ENCODE assay signal across 1 cellular context in genomic region chr9:35340046-35340445, GRCh38.
TF ChIP-seq lines count a peak whose summit lies in the region.

No MANE protein-coding gene starts in this region.

TF ChIP-seq in GM23338, 12 proteins besides CTCF, POLR2A, EP300 and RAD21:
- TF ChIP-seq, protein P1, sequence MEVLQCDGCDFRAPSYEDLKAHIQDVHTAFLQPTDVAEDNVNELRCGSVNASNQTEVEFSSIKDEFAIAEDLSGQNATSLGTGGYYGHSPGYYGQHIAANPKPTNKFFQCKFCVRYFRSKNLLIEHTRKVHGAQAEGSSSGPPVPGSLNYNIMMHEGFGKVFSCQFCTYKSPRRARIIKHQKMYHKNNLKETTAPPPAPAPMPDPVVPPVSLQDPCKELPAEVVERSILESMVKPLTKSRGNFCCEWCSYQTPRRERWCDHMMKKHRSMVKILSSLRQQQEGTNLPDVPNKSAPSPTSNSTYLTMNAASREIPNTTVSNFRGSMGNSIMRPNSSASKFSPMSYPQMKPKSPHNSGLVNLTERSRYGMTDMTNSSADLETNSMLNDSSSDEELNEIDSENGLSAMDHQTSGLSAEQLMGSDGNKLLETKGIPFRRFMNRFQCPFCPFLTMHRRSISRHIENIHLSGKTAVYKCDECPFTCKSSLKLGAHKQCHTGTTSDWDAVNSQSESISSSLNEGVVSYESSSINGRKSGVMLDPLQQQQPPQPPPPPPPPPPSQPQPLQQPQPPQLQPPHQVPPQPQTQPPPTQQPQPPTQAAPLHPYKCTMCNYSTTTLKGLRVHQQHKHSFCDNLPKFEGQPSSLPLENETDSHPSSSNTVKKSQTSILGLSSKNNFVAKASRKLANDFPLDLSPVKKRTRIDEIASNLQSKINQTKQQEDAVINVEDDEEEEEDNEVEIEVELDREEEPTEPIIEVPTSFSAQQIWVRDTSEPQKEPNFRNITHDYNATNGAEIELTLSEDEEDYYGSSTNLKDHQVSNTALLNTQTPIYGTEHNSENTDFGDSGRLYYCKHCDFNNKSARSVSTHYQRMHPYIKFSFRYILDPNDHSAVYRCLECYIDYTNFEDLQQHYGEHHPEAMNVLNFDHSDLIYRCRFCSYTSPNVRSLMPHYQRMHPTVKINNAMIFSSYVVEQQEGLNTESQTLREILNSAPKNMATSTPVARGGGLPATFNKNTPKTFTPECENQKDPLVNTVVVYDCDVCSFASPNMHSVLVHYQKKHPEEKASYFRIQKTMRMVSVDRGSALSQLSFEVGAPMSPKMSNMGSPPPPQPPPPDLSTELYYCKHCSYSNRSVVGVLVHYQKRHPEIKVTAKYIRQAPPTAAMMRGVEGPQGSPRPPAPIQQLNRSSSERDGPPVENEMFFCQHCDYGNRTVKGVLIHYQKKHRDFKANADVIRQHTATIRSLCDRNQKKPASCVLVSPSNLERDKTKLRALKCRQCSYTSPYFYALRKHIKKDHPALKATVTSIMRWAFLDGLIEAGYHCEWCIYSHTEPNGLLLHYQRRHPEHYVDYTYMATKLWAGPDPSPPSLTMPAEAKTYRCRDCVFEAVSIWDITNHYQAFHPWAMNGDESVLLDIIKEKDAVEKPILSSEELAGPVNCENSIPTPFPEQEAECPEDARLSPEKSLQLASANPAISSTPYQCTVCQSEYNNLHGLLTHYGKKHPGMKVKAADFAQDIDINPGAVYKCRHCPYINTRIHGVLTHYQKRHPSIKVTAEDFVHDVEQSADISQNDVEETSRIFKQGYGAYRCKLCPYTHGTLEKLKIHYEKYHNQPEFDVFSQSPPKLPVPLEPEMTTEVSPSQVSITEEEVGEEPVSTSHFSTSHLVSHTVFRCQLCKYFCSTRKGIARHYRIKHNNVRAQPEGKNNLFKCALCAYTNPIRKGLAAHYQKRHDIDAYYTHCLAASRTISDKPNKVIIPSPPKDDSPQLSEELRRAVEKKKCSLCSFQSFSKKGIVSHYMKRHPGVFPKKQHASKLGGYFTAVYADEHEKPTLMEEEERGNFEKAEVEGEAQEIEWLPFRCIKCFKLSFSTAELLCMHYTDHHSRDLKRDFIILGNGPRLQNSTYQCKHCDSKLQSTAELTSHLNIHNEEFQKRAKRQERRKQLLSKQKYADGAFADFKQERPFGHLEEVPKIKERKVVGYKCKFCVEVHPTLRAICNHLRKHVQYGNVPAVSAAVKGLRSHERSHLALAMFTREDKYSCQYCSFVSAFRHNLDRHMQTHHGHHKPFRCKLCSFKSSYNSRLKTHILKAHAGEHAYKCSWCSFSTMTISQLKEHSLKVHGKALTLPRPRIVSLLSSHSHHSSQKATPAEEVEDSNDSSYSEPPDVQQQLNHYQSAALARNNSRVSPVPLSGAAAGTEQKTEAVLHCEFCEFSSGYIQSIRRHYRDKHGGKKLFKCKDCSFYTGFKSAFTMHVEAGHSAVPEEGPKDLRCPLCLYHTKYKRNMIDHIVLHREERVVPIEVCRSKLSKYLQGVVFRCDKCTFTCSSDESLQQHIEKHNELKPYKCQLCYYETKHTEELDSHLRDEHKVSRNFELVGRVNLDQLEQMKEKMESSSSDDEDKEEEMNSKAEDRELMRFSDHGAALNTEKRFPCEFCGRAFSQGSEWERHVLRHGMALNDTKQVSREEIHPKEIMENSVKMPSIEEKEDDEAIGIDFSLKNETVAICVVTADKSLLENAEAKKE (CRISPR knock-in tag; IDR thresholded peaks at IDR 0.05) = no peak
- no peak for TF ChIP-seq ZNF114 (CRISPR knock-in tag; IDR thresholded peaks at IDR 0.05)
- TF ChIP-seq ETS1 (IDR thresholded peaks at IDR 0.05) = no peak
- TF ChIP-seq POLR2AphosphoS5 (IDR thresholded peaks at IDR 0.05; ENCODE audit: low read depth) = no peak
- no peak for TF ChIP-seq NANOG (IDR thresholded peaks at IDR 0.05; ENCODE audit: borderline replicate concordance)
- TF ChIP-seq STAT1 (IDR thresholded peaks at IDR 0.05; ENCODE audit: unreplicated experiment) = no peak
- no peak for TF ChIP-seq EZH2 (IDR thresholded peaks at IDR 0.05; ENCODE audit: low read depth, unreplicated experiment)
- TF ChIP-seq, protein P2, sequence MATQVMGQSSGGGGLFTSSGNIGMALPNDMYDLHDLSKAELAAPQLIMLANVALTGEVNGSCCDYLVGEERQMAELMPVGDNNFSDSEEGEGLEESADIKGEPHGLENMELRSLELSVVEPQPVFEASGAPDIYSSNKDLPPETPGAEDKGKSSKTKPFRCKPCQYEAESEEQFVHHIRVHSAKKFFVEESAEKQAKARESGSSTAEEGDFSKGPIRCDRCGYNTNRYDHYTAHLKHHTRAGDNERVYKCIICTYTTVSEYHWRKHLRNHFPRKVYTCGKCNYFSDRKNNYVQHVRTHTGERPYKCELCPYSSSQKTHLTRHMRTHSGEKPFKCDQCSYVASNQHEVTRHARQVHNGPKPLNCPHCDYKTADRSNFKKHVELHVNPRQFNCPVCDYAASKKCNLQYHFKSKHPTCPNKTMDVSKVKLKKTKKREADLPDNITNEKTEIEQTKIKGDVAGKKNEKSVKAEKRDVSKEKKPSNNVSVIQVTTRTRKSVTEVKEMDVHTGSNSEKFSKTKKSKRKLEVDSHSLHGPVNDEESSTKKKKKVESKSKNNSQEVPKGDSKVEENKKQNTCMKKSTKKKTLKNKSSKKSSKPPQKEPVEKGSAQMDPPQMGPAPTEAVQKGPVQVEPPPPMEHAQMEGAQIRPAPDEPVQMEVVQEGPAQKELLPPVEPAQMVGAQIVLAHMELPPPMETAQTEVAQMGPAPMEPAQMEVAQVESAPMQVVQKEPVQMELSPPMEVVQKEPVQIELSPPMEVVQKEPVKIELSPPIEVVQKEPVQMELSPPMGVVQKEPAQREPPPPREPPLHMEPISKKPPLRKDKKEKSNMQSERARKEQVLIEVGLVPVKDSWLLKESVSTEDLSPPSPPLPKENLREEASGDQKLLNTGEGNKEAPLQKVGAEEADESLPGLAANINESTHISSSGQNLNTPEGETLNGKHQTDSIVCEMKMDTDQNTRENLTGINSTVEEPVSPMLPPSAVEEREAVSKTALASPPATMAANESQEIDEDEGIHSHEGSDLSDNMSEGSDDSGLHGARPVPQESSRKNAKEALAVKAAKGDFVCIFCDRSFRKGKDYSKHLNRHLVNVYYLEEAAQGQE (IDR thresholded peaks at IDR 0.05; ENCODE audit: unreplicated experiment) = no peak
- TF ChIP-seq JUNB (IDR thresholded peaks at IDR 0.05; ENCODE audit: unreplicated experiment) = no peak
- TF ChIP-seq ZNF331 (CRISPR knock-in tag; IDR thresholded peaks at IDR 0.05; ENCODE audit: low read depth) = no peak
- no peak for TF ChIP-seq CREB1 (CRISPR knock-in tag; IDR thresholded peaks at IDR 0.05; ENCODE audit: low read depth)
- TF ChIP-seq EZH2phosphoT487 (IDR thresholded peaks at IDR 0.05; ENCODE audit: unreplicated experiment) = no peak
